ENCODE assay signal across 18 cellular contexts in genomic region chr3:38122712-38123290, GRCh38.
"Had no signal": no experiment of that assay in that cellular context is flagged by ENCODE, and none has a peak within 500 bp of the region (broad histone marks: within the 10 kb centered on the region; RNA-seq: fewer than 3 reads in every experiment).

No MANE protein-coding gene starts in this region.

- H3K27me3 ChIP-seq: body of pancreas, foreskin keratinocyte had no signal

- DNase-seq: activated B cell treated with CpG ODN at 0.5 μM for 24 hours; amygdala; central memory CD4-positive, alpha-beta T cell; cortex of kidney; effector CD8-positive, alpha-beta T cell; foreskin keratinocyte; glutamatergic neuron; hypothalamus; left ventricle myocardium inferior; naive thymus-derived CD8-positive, alpha-beta T cell; retina; stimulated activated CD4-positive, alpha-beta T cell treated with anti-CD3 and anti-CD28 coated beads, Interleukin-15, amount 100 ng/mL, for 24 hours; stimulated activated CD4-positive, alpha-beta T cell treated with anti-CD3 and anti-CD28 coated beads, Interleukin-4, amount 100 ng/mL, for 1 hour; SW 1271 had no signal

- H3K27ac Mint-ChIP-seq: activated B cell treated with CpG ODN at 0.5 μM for 24 hours; activated naive CD4-positive, alpha-beta T cell treated with anti-CD3 and anti-CD28 coated beads, Interleukin-2, amount 50 U/mL, for 24 hours; memory B cell had no signal

- H3K27me3 Mint-ChIP-seq: activated B cell treated with CpG ODN at 0.5 μM for 24 hours; activated naive CD4-positive, alpha-beta T cell treated with anti-CD3 and anti-CD28 coated beads, Interleukin-2, amount 50 U/mL, for 24 hours; memory B cell; naive thymus-derived CD8-positive, alpha-beta T cell had no signal

- ATAC-seq: body of pancreas; foreskin keratinocyte; naive thymus-derived CD8-positive, alpha-beta T cell had no signal

- H3K9me3 ChIP-seq: body of pancreas, left ventricle myocardium inferior, thoracic aorta had no signal

- H3K4me3 Mint-ChIP-seq: activated B cell treated with CpG ODN at 0.5 μM for 24 hours; activated naive CD4-positive, alpha-beta T cell treated with anti-CD3 and anti-CD28 coated beads, Interleukin-2, amount 50 U/mL, for 24 hours; memory B cell; naive thymus-derived CD8-positive, alpha-beta T cell had no signal

- H3K9me3 Mint-ChIP-seq: activated B cell treated with CpG ODN at 0.5 μM for 24 hours; activated naive CD4-positive, alpha-beta T cell treated with anti-CD3 and anti-CD28 coated beads, Interleukin-2, amount 50 U/mL, for 24 hours; memory B cell; naive thymus-derived CD8-positive, alpha-beta T cell had no signal

- H3K27ac ChIP-seq: body of pancreas, foreskin keratinocyte, left ventricle myocardium inferior, thoracic aorta had no signal
